8 cellular contexts compared by ENCODE assay signal in genomic region chr14:75259946-75260545, GRCh38. TPM values are rescaled to one million over a fixed set of nuclear protein-coding genes. Genes with fewer than 3 reads are reported as not detected.
A peak's percentile ranks its signal among the peaks of the same experiment; 100 is the strongest.
DNase-seq lines count a peak whose midpoint lies in the region; TF ChIP-seq lines count a peak whose summit lies in the region.

No MANE protein-coding gene starts in this region.

- no peaks in the 10 kb centered on the region for H3K27me3 ChIP-seq in ACC112 (ENCODE audit: insufficient read depth, low read length)

- peak overlapping the region; percentile 73 for H3K4me3 ChIP-seq in ACC112 (ENCODE audit: low read depth, low read length)
- H3K4me3 ChIP-seq in Jurkat, Clone E6-1 (ENCODE audit: low read length) = no peak overlapping the region

- peak overlapping the region; percentile 51 for H2AFZ ChIP-seq in ACC112 (ENCODE audit: low read length, unreplicated experiment)

- in situ Hi-C loops in ACHN (cut with HindIII; ENCODE audit: low pct_ligation_motif_present, low pct_unique_long_range_greater_than_20kb, low sequenced_read_pairs) = no loop called here

- POLR2A ChIA-PET in RWPE1 (lab: Yijun Ruan, JAX; ENCODE audit: low non-redundant PET) = no interaction called here

- peaks cover 29% of the 10 kb centered on the region for H3K4me1 ChIP-seq in ACC112 (ENCODE audit: control insufficient read depth, insufficient read depth, low read length, unreplicated experiment)

- H3K36me3 Mint-ChIP-seq in nephron (ENCODE audit: low read depth) = no peaks in the 10 kb centered on the region

- no peaks in the 10 kb centered on the region for H3K79me2 ChIP-seq in ACC112 (ENCODE audit: control insufficient read depth, insufficient read depth, low read length, unreplicated experiment)

- H3K4me3 Mint-ChIP-seq in nephron = peak overlapping the region; percentile 79 to 92 (median 86)

- no peak for TF ChIP-seq CTCF in nephron (IDR thresholded peaks at IDR 0.05; ENCODE audit: unreplicated experiment in 3 of 3)
- TF ChIP-seq CTCF in RWPE1 (conservative IDR thresholded peaks at IDR 0.05; ENCODE audit: low read depth) = no peak

- H3K36me3 ChIP-seq in ACC112 (ENCODE audit: insufficient read depth, low read length) = no peaks in the 10 kb centered on the region

- no peaks in the 10 kb centered on the region for H3K27me3 Mint-ChIP-seq in nephron (ENCODE audit: low read depth)

- H3K27ac Mint-ChIP-seq in nephron = peak overlapping the region; percentile 99 to 100 (median 100)

- DNase-seq in Jurkat, Clone E6-1 (ENCODE audit: low read depth, low spot score) = peak; percentile 27
- DNase-seq in caudate nucleus (lab: John Stamatoyannopoulos, UW) = no peak
- DNase-seq in RWPE1 (ENCODE audit: low spot score) = no peak
- no peak for DNase-seq in RPMI8226
- no peak for DNase-seq in kidney glomerular epithelial cell (lab: John Stamatoyannopoulos, UW)
- DNase-seq in ACHN = no peak

- H3K4me1 Mint-ChIP-seq in nephron = peaks cover 42% of the 10 kb centered on the region

- no peaks in the 10 kb centered on the region for H3K9me3 Mint-ChIP-seq in nephron

- CTCF ChIA-PET in RWPE1 (lab: Yijun Ruan, JAX) = no interaction called here

- H3K27ac ChIP-seq in ACC112 (ENCODE audit: low read depth, low read length) = peak overlapping the region; percentile 95
- H3K27ac ChIP-seq in caudate nucleus (ENCODE audit: low read depth, low read length) = peak overlapping the region; percentile 98
- H3K27ac ChIP-seq in RWPE1 = no peak overlapping the region

RNA-seq across cellular contexts. Expression of gene FOS, which starts 18.6 kb away (rescaled TPM):
- polyA plus RNA-seq in Jurkat, Clone E6-1 (2012; ENCODE audit: insufficient read depth, insufficient read length) = 1.4 TPM
